In the genomic region with DNA sequence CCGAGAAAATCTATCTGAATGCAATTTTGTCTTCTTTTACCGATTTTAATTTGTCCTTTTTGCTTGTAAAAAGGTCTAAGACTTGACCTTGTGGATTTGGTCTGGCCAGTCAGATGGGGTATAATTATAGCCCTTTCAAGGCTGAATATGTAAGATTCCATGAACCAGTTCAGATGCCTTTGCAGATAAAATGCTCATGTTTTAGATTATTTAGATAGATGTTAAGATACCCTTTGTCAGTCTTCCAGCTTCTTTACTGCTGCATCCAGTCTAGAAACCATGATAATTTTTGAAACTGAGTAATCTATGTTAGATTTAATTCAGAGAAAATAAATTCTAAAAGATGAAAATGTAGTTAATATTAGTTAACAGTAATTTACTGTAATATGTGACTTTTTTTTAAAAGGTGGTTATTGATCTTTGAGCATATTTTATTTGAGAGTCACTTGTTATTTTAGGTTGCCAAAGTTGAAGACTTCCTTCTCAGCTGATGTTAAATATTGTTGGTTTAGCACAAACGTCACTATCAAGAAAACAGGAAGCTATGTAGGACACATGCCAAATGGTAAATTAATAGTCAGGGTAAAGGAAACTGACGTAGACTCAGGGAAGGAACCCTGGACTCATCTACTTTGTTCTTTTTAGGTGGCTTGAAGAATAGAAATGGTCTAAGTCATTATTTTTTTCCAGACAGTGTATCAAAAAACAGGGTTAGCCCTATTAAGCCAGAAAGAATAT, we compare ENCODE assay signal across 9 cellular contexts. TPM values are rescaled to one million over a fixed set of nuclear protein-coding genes. Genes with fewer than 3 reads are reported as not detected.
DNase-seq lines count a peak whose midpoint lies in the region; ATAC-seq lines count a peak whose summit lies in the region.
"Had no signal": no experiment of that assay in that cellular context is flagged by ENCODE, and none has a peak within 500 bp of the region (broad histone marks: within the 10 kb centered on the region; RNA-seq: fewer than 3 reads in every experiment).

No MANE protein-coding gene starts in this region.

- peak; percentile 7 for DNase-seq in HT1080 (ENCODE audit: low read depth)
- DNase-seq in T-helper 17 cell: no peak
- DNase-seq in globus pallidus (ENCODE audit: low spot score): peak; percentile 27
- no peak for DNase-seq in sciatic nerve (ENCODE audit: low spot score)
- DNase-seq in NCI-H345 (lab: John Stamatoyannopoulos, UW): no peak
- DNase-seq in NK-92 treated with Interleukin-12 subunit alpha and Interleukin-12 subunit beta, amount 100 ng/mL, for 24 hours (lab: John Stamatoyannopoulos, UW): no peak
- DNase-seq: NCI-H446 had no signal

- H3K4me3 Mint-ChIP-seq in T-helper 17 cell: peak overlapping the region; percentile 9

- H3K9me3 ChIP-seq in T-helper 17 cell (ENCODE audit: control insufficient read depth, low read length, poor library complexity, severe bottlenecking): no peaks in the 10 kb centered on the region

- H3K4me1 Mint-ChIP-seq in T-helper 17 cell: peaks cover 10% of the 10 kb centered on the region

- peak; percentile 99 for ATAC-seq in T-helper 17 cell
- peak; percentile 77 for ATAC-seq in sciatic nerve
- no peak for ATAC-seq in GM21367 (IDR thresholded peaks at IDR 0.05; ENCODE audit: unreplicated experiment)
- ATAC-seq in HG03457 (IDR thresholded peaks at IDR 0.05; ENCODE audit: unreplicated experiment): no peak

- intact Hi-C loops in sciatic nerve (cut with DNase I): no loop called here

- no peaks in the 10 kb centered on the region for H3K27me3 Mint-ChIP-seq in T-helper 17 cell

- peak overlapping the region; percentile 88 for H3K27ac Mint-ChIP-seq in T-helper 17 cell

- no peaks in the 10 kb centered on the region for H3K36me3 Mint-ChIP-seq in T-helper 17 cell (ENCODE audit: low read depth)

RNA-seq across cellular contexts. Expression of gene BABAM2, which starts 29.8 kb away (rescaled TPM):
- 18.5 and 31.8 TPM in 2 replicates for total RNA-seq in HT1080 (2014; rRNA removed; shearing (Covaris generic))
- polyA plus RNA-seq in HT1080 (2015; cell fraction: cytosol; rRNA removed): 39.9 and 44.0 TPM in 2 replicates
- 39.6 and 41.0 TPM in 2 replicates for polyA plus RNA-seq in HT1080 (2015; cell fraction: nucleus; rRNA removed)
- total RNA-seq in T-helper 17 cell: 10 to 100 TPM; 44.8 to 46.0 TPM
- total RNA-seq in sciatic nerve: 38.2 TPM

RNA-seq across cellular contexts. Expression of gene RBKS, which starts 30.1 kb away (rescaled TPM):
- 0.50 and 0.71 TPM in 2 replicates for total RNA-seq in HT1080 (2014; rRNA removed; shearing (Covaris generic))
- 1.9 TPM in 2 replicates for polyA plus RNA-seq in HT1080 (2015; cell fraction: cytosol; rRNA removed)
- polyA plus RNA-seq in HT1080 (2015; cell fraction: nucleus; rRNA removed): 1.6 and 1.7 TPM in 2 replicates
- total RNA-seq in T-helper 17 cell (1 to 10 TPM; 7.0 to 8.2 TPM), sciatic nerve (4.8 TPM)

Comparison
In these comparisons a context has a peak if more than half of its experiments do, and no peak if none do; other contexts are left out.
1. DNase-seq: peak in HT1080 (single experiment) and globus pallidus (single experiment); none in T-helper 17 cell (0 of 3), sciatic nerve (single experiment), NCI-H345 (single experiment) and NK-92 treated with Interleukin-12 subunit alpha and Interleukin-12 subunit beta, amount 100 ng/mL, for 24 hours (single experiment).
2. ATAC-seq: peak in T-helper 17 cell (single experiment) and sciatic nerve (single experiment); none in GM21367 (single experiment) and HG03457 (single experiment).